In the genomic region with DNA sequence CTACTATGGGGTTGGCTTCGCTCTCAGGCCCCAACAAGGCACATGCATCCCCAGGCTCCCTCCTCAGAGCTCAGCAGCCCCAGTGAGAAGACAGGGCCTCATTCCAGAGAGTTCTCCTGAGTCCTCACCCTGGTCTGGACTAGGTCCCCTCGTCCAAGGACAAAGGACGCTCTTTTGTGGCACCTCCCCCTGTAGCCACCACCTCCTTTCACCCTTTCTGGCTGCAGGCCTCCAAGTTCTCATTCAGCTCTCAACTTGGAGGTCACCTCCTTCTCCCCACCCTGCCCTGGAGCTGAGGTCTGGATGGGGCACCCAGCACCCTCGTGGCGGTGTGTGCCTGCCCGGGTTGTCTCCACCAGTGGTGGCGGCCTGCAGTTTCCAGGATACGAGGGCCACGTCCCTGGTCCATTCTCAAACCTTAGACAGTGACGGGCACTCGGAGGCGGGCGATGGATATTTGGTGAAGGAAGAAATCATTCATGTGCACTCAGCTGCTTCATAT, we compare ENCODE assay signal across 36 cellular contexts. TPM values are rescaled to one million over a fixed set of nuclear protein-coding genes. Genes with fewer than 3 reads are reported as not detected.
"Had no signal": no experiment of that assay in that cellular context is flagged by ENCODE, and none has a peak within 500 bp of the region (broad histone marks: within the 10 kb centered on the region; RNA-seq: fewer than 3 reads in every experiment).

No MANE protein-coding gene starts in this region.

- H3K27ac ChIP-seq: colonic mucosa, epithelial cell of prostate, gastrocnemius medialis, neutrophil, parathyroid adenoma, psoas muscle, skin epidermis, testis, tibial artery, upper lobe of left lung had no signal

- H3K4me3 ChIP-seq: colonic mucosa, gastrocnemius medialis, hepatocyte, psoas muscle, skin epidermis, testis, tibial artery, upper lobe of left lung had no signal

- H3K4me1 Mint-ChIP-seq: central memory CD8-positive, alpha-beta T cell; naive thymus-derived CD4-positive, alpha-beta T cell had no signal

- H3K4me2 ChIP-seq: hepatocyte had no signal

- H3K4me1 ChIP-seq: colonic mucosa, gastrocnemius medialis, parathyroid adenoma, psoas muscle, testis, tibial artery, upper lobe of left lung had no signal

- H3K36me3 Mint-ChIP-seq: naive thymus-derived CD4-positive, alpha-beta T cell had no signal

- H3K36me3 ChIP-seq: colonic mucosa, gastrocnemius medialis, neutrophil, tibial artery, upper lobe of left lung had no signal

- H3K79me2 ChIP-seq: hepatocyte, parathyroid adenoma had no signal

- H3K27me3 ChIP-seq: colonic mucosa, hepatocyte, testis, upper lobe of left lung had no signal

- H3K9me3 Mint-ChIP-seq: central memory CD8-positive, alpha-beta T cell; dendritic cell treated with granulocyte-macrophage colony-stimulating factor and Interleukin-4, amounts not matched to agents 40 ng/mL and 50 ng/mL, for 4 days; naive thymus-derived CD4-positive, alpha-beta T cell had no signal

- ATAC-seq: esophagus mucosa; gastrocnemius medialis; left lobe of liver; naive thymus-derived CD4-positive, alpha-beta T cell; psoas muscle; right cardiac atrium had no signal

- H3K4me3 Mint-ChIP-seq: central memory CD8-positive, alpha-beta T cell; dendritic cell treated with granulocyte-macrophage colony-stimulating factor and Interleukin-4, amounts not matched to agents 40 ng/mL and 50 ng/mL, for 4 days; endodermal cell; naive thymus-derived CD4-positive, alpha-beta T cell had no signal

- DNase-seq: colonic mucosa; effector CD8-positive, alpha-beta T cell; endodermal cell; foreskin fibroblast; gastrocnemius medialis; head of caudate nucleus; kidney; mesenchymal stem cell; midbrain; naive thymus-derived CD4-positive, alpha-beta T cell; psoas muscle; right cardiac atrium; stimulated activated CD4-positive, alpha-beta T cell treated with anti-CD3 and anti-CD28 coated beads, Interleukin-15, amount 100 ng/mL, for 24 hours; stimulated activated CD4-positive, alpha-beta T cell treated with anti-CD3 and anti-CD28 coated beads, Interleukin-2, amount 100 ng/mL, for 48 hours; stimulated activated naive CD4-positive, alpha-beta T cell; substantia nigra; testis; tibial artery had no signal

- H3K9ac ChIP-seq: parathyroid adenoma had no signal

- H2AFZ ChIP-seq: hepatocyte, parathyroid adenoma had no signal

- H3K27ac Mint-ChIP-seq: dendritic cell treated with granulocyte-macrophage colony-stimulating factor and Interleukin-4, amounts not matched to agents 40 ng/mL and 50 ng/mL, for 4 days; endodermal cell; naive thymus-derived CD4-positive, alpha-beta T cell had no signal

- H3K9me3 ChIP-seq: colonic mucosa, gastrocnemius medialis, neutrophil, psoas muscle, testis, tibial artery, upper lobe of left lung had no signal

RNA-seq across cellular contexts. Expression of a gene that starts 2.5 kb away (rescaled TPM):
- total RNA-seq: chondrocyte; gastrocnemius medialis; glomerular endothelial cell; kidney; lung microvascular endothelial cell; naive thymus-derived CD4-positive, alpha-beta T cell; omental fat pad; psoas muscle; renal cortical epithelial cell; right cardiac atrium; upper lobe of left lung had no signal
- polyA plus RNA-seq: naive thymus-derived CD4-positive, alpha-beta T cell; neural cell; psoas muscle; right cardiac atrium had no signal

RNA-seq across cellular contexts. Expression of a gene that starts 31.2 kb away (rescaled TPM):
- total RNA-seq: chondrocyte; colonic mucosa; endodermal cell; esophagus mucosa; gastrocnemius medialis; glomerular endothelial cell; hepatocyte; kidney; left lobe of liver; liver; lung microvascular endothelial cell; mucosa of gallbladder; naive thymus-derived CD4-positive, alpha-beta T cell; omental fat pad; psoas muscle; renal cortical epithelial cell; right cardiac atrium; upper lobe of left lung had no signal
- polyA plus RNA-seq: naive thymus-derived CD4-positive, alpha-beta T cell; neural cell; psoas muscle; right cardiac atrium had no signal
